8 cellular contexts compared by ENCODE assay signal in genomic region chr7:128425851-128426250, GRCh38. TPM values are rescaled to one million over a fixed set of nuclear protein-coding genes. Genes with fewer than 3 reads are reported as not detected.
DNase-seq lines count a peak whose midpoint lies in the region; ATAC-seq and TF ChIP-seq lines count a peak whose summit lies in the region.

No MANE protein-coding gene starts in this region.

- intact Hi-C loops in activated CD4-positive, alpha-beta T cell treated with anti-CD3 and anti-CD28 coated beads, Interleukin-2, amount 10 ng/mL, durations not matched to agents 24 days and 14 days (cut with micrococcal nuclease): loop anchor here (1.0 to 5.0 kb wide), 2 partner anchors 28 to 51 kb away; partner anchors contain the start of gene METTL2B

- in situ Hi-C loops in GM13976 (cut with MboI; ENCODE audit: low sequenced_read_pairs, unreplicated experiment): loop anchor here (5.0 kb wide), 1 partner anchor 36 kb away; no protein-coding TSS in a partner anchor

- no peaks in the 10 kb centered on the region for H3K36me3 Mint-ChIP-seq in activated CD4-positive, alpha-beta T cell treated with anti-CD3 and anti-CD28 coated beads, Interleukin-2, amount 10 ng/mL, durations not matched to agents 24 days and 14 days (ENCODE audit: low read depth)

- peaks cover 4% of the 10 kb centered on the region for H3K27me3 Mint-ChIP-seq in activated CD4-positive, alpha-beta T cell treated with anti-CD3 and anti-CD28 coated beads, Interleukin-2, amount 10 ng/mL, durations not matched to agents 24 days and 14 days

- ATAC-seq in GM21423 (IDR thresholded peaks at IDR 0.05; ENCODE audit: unreplicated experiment): no peak

- no peak overlapping the region for H3K4me3 Mint-ChIP-seq in activated CD4-positive, alpha-beta T cell treated with anti-CD3 and anti-CD28 coated beads, Interleukin-2, amount 10 ng/mL, durations not matched to agents 24 days and 14 days

- peak; percentile 96 for TF ChIP-seq CTCF in GM13976 (IDR thresholded peaks at IDR 0.05; ENCODE audit: borderline replicate concordance, control extremely low read depth, extremely low read depth, insufficient read depth, missing control alignments)

- DNase-seq in 8988T (peak; percentile 48), GM13976 (ENCODE audit: low spot score) (peak; percentile 75), NCI-H345 (lab: John Stamatoyannopoulos, UW) (peak; percentile 60), dermis microvascular lymphatic vessel endothelial cell (ENCODE audit: low read depth in 2 of 2) (peak; percentile 42 to 61), medulla oblongata (ENCODE audit: extremely low spot score) (peak; percentile 55)
- peak; percentile 95 for DNase-seq in activated CD4-positive, alpha-beta T cell treated with anti-CD3 and anti-CD28 coated beads, Interleukin-2, amount 10 ng/mL, durations not matched to agents 24 days and 14 days
- DNase-seq in stimulated activated CD8-positive, alpha-beta memory T cell treated with anti-CD3 and anti-CD28 coated beads, Interleukin-4, amount 100 ng/mL, for 24 hours (ENCODE audit: low read depth): peak; percentile 62

- no peak overlapping the region for H3K27ac Mint-ChIP-seq in activated CD4-positive, alpha-beta T cell treated with anti-CD3 and anti-CD28 coated beads, Interleukin-2, amount 10 ng/mL, durations not matched to agents 24 days and 14 days

- H3K4me1 Mint-ChIP-seq in activated CD4-positive, alpha-beta T cell treated with anti-CD3 and anti-CD28 coated beads, Interleukin-2, amount 10 ng/mL, durations not matched to agents 24 days and 14 days: peaks cover 20% of the 10 kb centered on the region

- H3K9me3 Mint-ChIP-seq in activated CD4-positive, alpha-beta T cell treated with anti-CD3 and anti-CD28 coated beads, Interleukin-2, amount 10 ng/mL, durations not matched to agents 24 days and 14 days: no peaks in the 10 kb centered on the region

RNA-seq across cellular contexts. Expression of gene IMPDH1, which starts 16.1 kb away (rescaled TPM):
- 102 and 105 TPM in 2 replicates for total RNA-seq in activated CD4-positive, alpha-beta T cell treated with anti-CD3 and anti-CD28 coated beads, Interleukin-2, amount 10 ng/mL, durations not matched to agents 24 days and 14 days
- 54.9 and 63.5 TPM in 2 replicates for total RNA-seq in dermis microvascular lymphatic vessel endothelial cell

RNA-seq across cellular contexts. Expression of gene HILPDA, which starts 29.8 kb away (rescaled TPM):
- 171 TPM in 2 replicates for total RNA-seq in activated CD4-positive, alpha-beta T cell treated with anti-CD3 and anti-CD28 coated beads, Interleukin-2, amount 10 ng/mL, durations not matched to agents 24 days and 14 days
- total RNA-seq in dermis microvascular lymphatic vessel endothelial cell: 8.3 and 10.2 TPM in 2 replicates

RNA-seq across cellular contexts. Expression of gene METTL2B, which starts 50.7 kb away (rescaled TPM):
- 61.1 and 71.3 TPM in 2 replicates for total RNA-seq in activated CD4-positive, alpha-beta T cell treated with anti-CD3 and anti-CD28 coated beads, Interleukin-2, amount 10 ng/mL, durations not matched to agents 24 days and 14 days
- 20.1 and 22.6 TPM in 2 replicates for total RNA-seq in dermis microvascular lymphatic vessel endothelial cell

Comparison
In these comparisons a context has a peak if more than half of its experiments do, and no peak if none do; other contexts are left out.
1. RNA of gene HILPDA, which starts 29.8 kb away (total RNA-seq): 171 TPM in activated CD4-positive, alpha-beta T cell treated with anti-CD3 and anti-CD28 coated beads, Interleukin-2, amount 10 ng/mL, durations not matched to agents 24 days and 14 days; 8.3 to 10.2 TPM in dermis microvascular lymphatic vessel endothelial cell; every median in the first group is over 10 times any median in the second.
2. Peak in every context shown above with its lines, with median percentiles within 50 percentile points of each other: DNase-seq.